25 cellular contexts compared by ENCODE assay signal in genomic region chr6:80161438-80161837, GRCh38.
"Had no signal": no experiment of that assay in that cellular context is flagged by ENCODE, and none has a peak within 500 bp of the region (broad histone marks: within the 10 kb centered on the region; RNA-seq: fewer than 3 reads in every experiment).

No MANE protein-coding gene starts in this region.

- H3K4me3 ChIP-seq: esophagus muscularis mucosa, gastrocnemius medialis, lung, ovary, prostate gland, right atrium auricular region, tibial artery had no signal

- H3K4me1 ChIP-seq: gastrocnemius medialis, prostate gland, right atrium auricular region, tibial artery had no signal

- DNase-seq: activated B cell treated with CpG ODN at 0.5 μM for 24 hours; activated CD4-positive, alpha-beta memory T cell treated with anti-CD3 and anti-CD28 coated beads for 36 hours; activated CD4-positive, alpha-beta T cell treated with anti-CD3 and anti-CD28 coated beads for 4 hours; activated naive CD4-positive, alpha-beta T cell treated with Interleukin-2 at 50 U/mL for 16 hours; activated naive CD8-positive, alpha-beta T cell treated with anti-CD3 and anti-CD28 coated beads for 36 hours; activated T-cell treated with anti-CD3 and anti-CD28 coated beads, Interleukin-2, amount 50 U/mL, for 48 hours; effector memory CD8-positive, alpha-beta T cell; gastrocnemius medialis; head of caudate nucleus; hypothalamus; left colon; naive thymus-derived CD4-positive, alpha-beta T cell; ovary; stimulated activated CD4-positive, alpha-beta T cell treated with anti-CD3 and anti-CD28 coated beads, Interleukin-12 subunit alpha, Interleukin-12 subunit beta, amount 100 ng/mL, for 4 hours; stimulated activated CD4-positive, alpha-beta T cell treated with anti-CD3 and anti-CD28 coated beads, Interleukin-4, amount 100 ng/mL, for 4 hours; stimulated activated naive CD8-positive, alpha-beta T cell treated with anti-CD3 and anti-CD28 coated beads, Interleukin-15, amount 100 ng/mL, for 72 hours; T-helper 9 cell; tibial artery had no signal

- H3K27ac ChIP-seq: esophagus muscularis mucosa, gastrocnemius medialis, ovary, prostate gland, right atrium auricular region, tibial artery had no signal

- ATAC-seq: effector memory CD8-positive, alpha-beta T cell; gastrocnemius medialis; left colon; naive thymus-derived CD4-positive, alpha-beta T cell; stimulated activated naive CD8-positive, alpha-beta T cell treated with anti-CD3 and anti-CD28 coated beads, Interleukin-15, amount 100 ng/mL, for 72 hours had no signal

- H3K9me3 ChIP-seq: esophagus muscularis mucosa, gastrocnemius medialis, ovary, prostate gland, right atrium auricular region, tibial artery had no signal

- H3K36me3 ChIP-seq: esophagus muscularis mucosa, gastrocnemius medialis, ovary, prostate gland, right atrium auricular region, tibial artery had no signal

- FAIRE-seq: astrocyte, colon, islet of Langerhans had no signal

- H3K27me3 ChIP-seq: esophagus muscularis mucosa, gastrocnemius medialis, ovary, right atrium auricular region, tibial artery had no signal
